20 cellular contexts compared by ENCODE assay signal in genomic region chr10:12327476-12327875, GRCh38.
"Had no signal": no experiment of that assay in that cellular context is flagged by ENCODE, and none has a peak within 500 bp of the region (broad histone marks: within the 10 kb centered on the region; RNA-seq: fewer than 3 reads in every experiment).

No MANE protein-coding gene starts in this region.

- H3K9me3 ChIP-seq: heart left ventricle, neutrophil, testis, transverse colon had no signal

- H3K4me3 Mint-ChIP-seq: naive thymus-derived CD8-positive, alpha-beta T cell; stimulated activated effector memory CD8-positive, alpha-beta T cell treated with anti-CD3 and anti-CD28 coated beads, Interleukin-12 subunit alpha, Interleukin-12 subunit beta, amount 100 ng/mL, for 72 hours; stimulated activated naive CD8-positive, alpha-beta T cell treated with anti-CD3 and anti-CD28 coated beads, Interleukin-15, Interleukin-2, amounts not matched to agents 100 ng/mL and 50 ng/mL, for 24 hours had no signal

- H3K4me3 ChIP-seq: coronary artery, dorsolateral prefrontal cortex, heart left ventricle, testis, transverse colon had no signal

- H3K36me3 ChIP-seq: heart left ventricle, neutrophil, transverse colon had no signal

- ATAC-seq: heart left ventricle; left colon; naive thymus-derived CD8-positive, alpha-beta T cell; stimulated activated effector memory CD8-positive, alpha-beta T cell treated with anti-CD3 and anti-CD28 coated beads, Interleukin-12 subunit alpha, Interleukin-12 subunit beta, amount 100 ng/mL, for 72 hours had no signal

- H3K36me3 Mint-ChIP-seq: naive thymus-derived CD8-positive, alpha-beta T cell; stimulated activated effector memory CD8-positive, alpha-beta T cell treated with anti-CD3 and anti-CD28 coated beads, Interleukin-12 subunit alpha, Interleukin-12 subunit beta, amount 100 ng/mL, for 72 hours had no signal

- H3K27ac Mint-ChIP-seq: stimulated activated effector memory CD8-positive, alpha-beta T cell treated with anti-CD3 and anti-CD28 coated beads, Interleukin-12 subunit alpha, Interleukin-12 subunit beta, amount 100 ng/mL, for 72 hours; stimulated activated naive CD8-positive, alpha-beta T cell treated with anti-CD3 and anti-CD28 coated beads, Interleukin-15, Interleukin-2, amounts not matched to agents 100 ng/mL and 50 ng/mL, for 24 hours had no signal

- H3K27me3 Mint-ChIP-seq: stimulated activated naive CD8-positive, alpha-beta T cell treated with anti-CD3 and anti-CD28 coated beads, Interleukin-15, Interleukin-2, amounts not matched to agents 100 ng/mL and 50 ng/mL, for 24 hours had no signal

- H3K27me3 ChIP-seq: dorsolateral prefrontal cortex, heart left ventricle, testis, transverse colon had no signal

- H3K4me1 ChIP-seq: heart left ventricle, testis had no signal

- H3K9me3 Mint-ChIP-seq: naive thymus-derived CD8-positive, alpha-beta T cell; stimulated activated effector memory CD8-positive, alpha-beta T cell treated with anti-CD3 and anti-CD28 coated beads, Interleukin-12 subunit alpha, Interleukin-12 subunit beta, amount 100 ng/mL, for 72 hours; stimulated activated naive CD8-positive, alpha-beta T cell treated with anti-CD3 and anti-CD28 coated beads, Interleukin-15, Interleukin-2, amounts not matched to agents 100 ng/mL and 50 ng/mL, for 24 hours had no signal

- DNase-seq: central memory CD4-positive, alpha-beta T cell; dorsolateral prefrontal cortex; effector memory CD4-positive, alpha-beta T cell; foreskin melanocyte; heart left ventricle; hippocampal formation; left colon; mammary epithelial cell; naive thymus-derived CD8-positive, alpha-beta T cell; posterior cingulate gyrus; stimulated activated CD4-positive, alpha-beta T cell treated with anti-CD3 and anti-CD28 coated beads, Interleukin-4, amount 100 ng/mL, for 1 hour; stimulated activated CD8-positive, alpha-beta memory T cell treated with anti-CD3 and anti-CD28 coated beads, Interleukin-4, amount 100 ng/mL, for 48 hours; testis; transverse colon had no signal

- H3K27ac ChIP-seq: coronary artery, dorsolateral prefrontal cortex, epithelial cell of prostate, heart left ventricle, neutrophil, testis, transverse colon had no signal

- FAIRE-seq: endometrium had no signal
